In the genomic region with DNA sequence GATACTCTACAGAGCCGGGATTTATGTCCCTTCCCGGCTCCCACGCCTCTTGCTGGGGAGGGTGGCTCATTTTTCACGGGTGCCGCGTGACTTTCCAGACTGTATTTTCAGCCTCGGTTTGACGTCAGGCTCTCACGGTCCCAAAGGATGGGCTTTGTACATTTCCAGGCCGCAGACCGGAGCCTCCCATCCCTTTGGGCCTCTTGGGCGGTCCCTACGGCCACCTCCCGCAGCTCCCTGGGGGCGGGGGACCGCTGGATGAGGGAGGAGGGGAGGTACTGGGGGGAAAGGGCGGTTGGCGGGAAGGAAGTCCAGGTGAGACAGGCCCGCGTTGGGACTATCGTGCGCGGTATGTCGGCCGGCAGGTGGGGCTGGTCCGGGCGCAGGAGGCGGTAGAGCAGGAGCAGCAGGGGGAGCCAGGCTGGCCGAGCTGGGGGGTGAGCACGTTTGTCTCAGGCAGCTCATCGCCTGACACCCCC, we compare ENCODE assay signal across 11 cellular contexts. TPM values are rescaled to one million over a fixed set of nuclear protein-coding genes. Genes with fewer than 3 reads are reported as not detected.
A peak's percentile ranks its signal among the peaks of the same experiment; 100 is the strongest.
DNase-seq lines count a peak whose midpoint lies in the region; ATAC-seq and TF ChIP-seq lines count a peak whose summit lies in the region.
"Had no signal": no experiment of that assay in that cellular context is flagged by ENCODE, and none has a peak within 500 bp of the region (broad histone marks: within the 10 kb centered on the region; RNA-seq: fewer than 3 reads in every experiment).

No MANE protein-coding gene starts in this region.

- H3K27me3 ChIP-seq in iPS-20b (ENCODE audit: insufficient read depth, low read length), result peaks cover 38% of the 10 kb centered on the region

- H3K27ac ChIP-seq in iPS-20b (ENCODE audit: low read length), result no peak overlapping the region

- H3K4me1 Mint-ChIP-seq in stimulated activated naive CD8-positive, alpha-beta T cell treated with anti-CD3 and anti-CD28 coated beads, Interleukin-15, amount 100 ng/mL, for 72 hours, result peaks cover 12% of the 10 kb centered on the region
- H3K4me1 Mint-ChIP-seq in glutamatergic neuron (ENCODE audit: low read depth, unreplicated experiment), result peaks cover 8% of the 10 kb centered on the region

- peaks cover 7% of the 10 kb centered on the region for H3K36me3 Mint-ChIP-seq in glutamatergic neuron (ENCODE audit: unreplicated experiment)

- H3K9me3 Mint-ChIP-seq in stimulated activated naive CD8-positive, alpha-beta T cell treated with anti-CD3 and anti-CD28 coated beads, Interleukin-15, amount 100 ng/mL, for 72 hours, result peaks cover 0 to 4% of the 10 kb centered on the region in 2 donors
- H3K9me3 Mint-ChIP-seq in glutamatergic neuron (ENCODE audit: unreplicated experiment), result peaks cover 4% of the 10 kb centered on the region
- H3K9me3 Mint-ChIP-seq: activated T-cell treated with anti-CD3 and anti-CD28 coated beads, Interleukin-2, amount 50 U/mL, for 72 hours had no signal

- H3K9ac ChIP-seq in iPS-20b (ENCODE audit: low read depth, low read length), result no peak overlapping the region

- no peaks in the 10 kb centered on the region for H3K36me3 ChIP-seq in iPS-20b (ENCODE audit: insufficient read depth, low read depth, low read length)

- H3K27me3 Mint-ChIP-seq in stimulated activated naive CD8-positive, alpha-beta T cell treated with anti-CD3 and anti-CD28 coated beads, Interleukin-15, amount 100 ng/mL, for 72 hours, result peaks cover 63% of the 10 kb centered on the region
- H3K27me3 Mint-ChIP-seq in glutamatergic neuron (ENCODE audit: unreplicated experiment), result peaks cover 5% of the 10 kb centered on the region

- H3K4me3 Mint-ChIP-seq in stimulated activated naive CD8-positive, alpha-beta T cell treated with anti-CD3 and anti-CD28 coated beads, Interleukin-15, amount 100 ng/mL, for 72 hours, result peak overlapping the region in 1 of 2 donors; percentile 38
- H3K4me3 Mint-ChIP-seq in glutamatergic neuron (ENCODE audit: unreplicated experiment), result no peak overlapping the region
- H3K4me3 Mint-ChIP-seq: activated T-cell treated with anti-CD3 and anti-CD28 coated beads, Interleukin-2, amount 50 U/mL, for 72 hours; dendritic cell treated with granulocyte-macrophage colony-stimulating factor and Interleukin-4, amounts not matched to agents 40 ng/mL and 50 ng/mL, for 4 days had no signal

- TF ChIP-seq CTCF in cardiac fibroblast (IDR thresholded peaks at IDR 0.05; ENCODE audit: low read depth, low read length), result peak; percentile 8
- TF ChIP-seq CTCF in glutamatergic neuron (IDR thresholded peaks at IDR 0.05; ENCODE audit: partially characterized antibody, unreplicated experiment), result no peak

- no peaks in the 10 kb centered on the region for H3K9me3 ChIP-seq in iPS-20b (ENCODE audit: insufficient read depth, low read depth, low read length)

- no peaks in the 10 kb centered on the region; the same call in 1 of the 2 replicates for H3K4me1 ChIP-seq in iPS-20b (ENCODE audit: insufficient read depth, low read length)

- no peak overlapping the region for H3K27ac Mint-ChIP-seq in stimulated activated naive CD8-positive, alpha-beta T cell treated with anti-CD3 and anti-CD28 coated beads, Interleukin-15, amount 100 ng/mL, for 72 hours
- H3K27ac Mint-ChIP-seq in glutamatergic neuron (ENCODE audit: unreplicated experiment), result no peak overlapping the region
- H3K27ac Mint-ChIP-seq: activated T-cell treated with anti-CD3 and anti-CD28 coated beads, Interleukin-2, amount 50 U/mL, for 72 hours; dendritic cell treated with granulocyte-macrophage colony-stimulating factor and Interleukin-4, amounts not matched to agents 40 ng/mL and 50 ng/mL, for 4 days had no signal

- peak; percentile 53 for ATAC-seq in stimulated activated naive CD8-positive, alpha-beta T cell treated with anti-CD3 and anti-CD28 coated beads, Interleukin-15, amount 100 ng/mL, for 72 hours
- ATAC-seq in GM21381 (IDR thresholded peaks at IDR 0.05; ENCODE audit: unreplicated experiment), result no peak

- DNase-seq in activated effector memory CD4-positive, alpha-beta T cell treated with anti-CD3 and anti-CD28 coated beads, Interleukin-2, amount 50 U/mL, for 16 hours, result peak; percentile 37
- DNase-seq in activated effector memory CD4-positive, alpha-beta T cell treated with Interleukin-2 at 50 U/mL for 16 hours, result no peak
- DNase-seq in cardiac fibroblast (ENCODE audit: low read depth in 2 of 2), result peak in 1 of 2 donors; percentile 24
- DNase-seq in stimulated activated naive CD8-positive, alpha-beta T cell treated with anti-CD3 and anti-CD28 coated beads, Interleukin-15, amount 100 ng/mL, for 72 hours, result no peak
- no peak for DNase-seq in Kasumi-1 (lab: John Stamatoyannopoulos, UW)
- no peak for DNase-seq in glutamatergic neuron
- DNase-seq: islet precursor cell had no signal

- H3K4me3 ChIP-seq in cardiac fibroblast (replicated peaks in 1 of 2; ENCODE audit: low read depth in 2 of 2, low read length in 2 of 2) (no peak overlapping the region), iPS-20b (ENCODE audit: low read length) (peak overlapping the region; percentile 37; the same call in 1 of the 2 replicates)

RNA-seq across cellular contexts. Expression of a gene that starts 17.9 kb away (rescaled TPM):
- total RNA-seq in glutamatergic neuron (ENCODE audit: unreplicated experiment), result not detected
- total RNA-seq: activated T-cell treated with anti-CD3 and anti-CD28 coated beads, Interleukin-2, amount 50 U/mL, for 72 hours had no signal

RNA-seq across cellular contexts. Expression of a gene that starts 20.1 kb away (rescaled TPM):
- total RNA-seq in glutamatergic neuron (ENCODE audit: unreplicated experiment), result 6.4 TPM

RNA-seq across cellular contexts. Expression of a gene that starts 59.7 kb away (rescaled TPM):
- total RNA-seq in glutamatergic neuron (ENCODE audit: unreplicated experiment), result not detected
- total RNA-seq: activated T-cell treated with anti-CD3 and anti-CD28 coated beads, Interleukin-2, amount 50 U/mL, for 72 hours had no signal
